Comparison of ENCODE assay signal across 27 cellular contexts in the genomic region with DNA sequence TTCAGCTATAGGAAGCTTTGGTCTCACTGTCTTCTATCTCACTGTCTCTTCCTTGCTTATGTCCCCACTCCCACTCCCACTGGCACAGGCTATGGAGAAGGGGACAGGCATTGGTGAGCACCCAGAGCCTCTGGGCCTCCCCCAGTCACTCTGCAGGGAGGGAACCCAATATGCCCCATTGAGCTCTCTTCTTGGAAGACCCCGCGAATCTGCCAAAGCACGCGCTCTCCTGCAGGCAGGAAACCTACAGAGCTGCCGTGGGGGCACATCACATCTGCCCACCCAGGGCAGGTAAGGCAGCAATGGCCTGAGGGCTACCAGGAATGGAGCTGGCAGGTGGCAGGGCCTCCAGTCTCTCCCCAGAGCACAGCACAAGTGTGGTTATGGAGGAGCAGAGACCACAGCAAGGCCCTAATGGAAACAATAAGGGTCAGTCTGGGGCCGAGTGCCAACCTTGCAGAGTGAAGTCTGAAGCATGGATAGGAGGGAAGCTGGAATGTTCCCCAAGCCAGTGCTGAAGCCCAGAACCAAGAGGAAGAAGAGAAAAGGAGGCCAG.
"Had no signal": no experiment of that assay in that cellular context is flagged by ENCODE, and none has a peak within 500 bp of the region (broad histone marks: within the 10 kb centered on the region; RNA-seq: fewer than 3 reads in every experiment).

No MANE protein-coding gene starts in this region.

- ATAC-seq: mucosa of descending colon; naive thymus-derived CD4-positive, alpha-beta T cell; natural killer cell treated with Interleukin-12 subunit alpha and Interleukin-12 subunit beta and Interleukin-15 and Interleukin-18, amount 100 ng/mL, for 72 hours; right cardiac atrium; sciatic nerve; stimulated activated naive B cell treated with anti-CD40 and anti-IgM and Interleukin-4, amounts not matched to agents 10 μg/mL and 1 μg/mL and 100 μg/mL, for 72 hours; stimulated activated naive CD8-positive, alpha-beta T cell treated with anti-CD3 and anti-CD28 coated beads, Interleukin-15, Interleukin-2, amounts not matched to agents 100 U/mL and 50 U/mL, for 24 hours had no signal

- H3K27me3 ChIP-seq: ovary, stomach, testis, thyroid gland, transverse colon, upper lobe of left lung, vagina had no signal

- H3K27ac Mint-ChIP-seq: immature natural killer cell; memory B cell; naive thymus-derived CD4-positive, alpha-beta T cell; natural killer cell treated with Interleukin-12 subunit alpha and Interleukin-12 subunit beta and Interleukin-15 and Interleukin-18, amount 100 ng/mL, for 72 hours; stimulated activated naive B cell treated with anti-CD40 and anti-IgM and Interleukin-4, amounts not matched to agents 10 μg/mL and 1 μg/mL and 100 μg/mL, for 72 hours had no signal

- H3K4me1 Mint-ChIP-seq: immature natural killer cell; memory B cell; naive thymus-derived CD4-positive, alpha-beta T cell had no signal

- H3K27ac ChIP-seq: left ventricle myocardium inferior, ovary, prostate gland, skin epidermis, stomach, testis, thyroid gland, transverse colon, upper lobe of left lung, vagina had no signal

- H3K36me3 Mint-ChIP-seq: immature natural killer cell; memory B cell; naive thymus-derived CD4-positive, alpha-beta T cell; natural killer cell treated with Interleukin-12 subunit alpha and Interleukin-12 subunit beta and Interleukin-15 and Interleukin-18, amount 100 ng/mL, for 72 hours; stimulated activated naive B cell treated with anti-CD40 and anti-IgM and Interleukin-4, amounts not matched to agents 10 μg/mL and 1 μg/mL and 100 μg/mL, for 72 hours had no signal

- H3K9me3 ChIP-seq: left ventricle myocardium inferior, mucosa of descending colon, ovary, prostate gland, stomach, testis, thyroid gland, transverse colon, upper lobe of left lung, vagina had no signal

- H3K4me3 ChIP-seq: left ventricle myocardium inferior, mucosa of descending colon, ovary, prostate gland, skin epidermis, stomach, testis, thyroid gland, transverse colon, upper lobe of left lung, vagina had no signal

- H3K9me3 Mint-ChIP-seq: immature natural killer cell; memory B cell; natural killer cell treated with Interleukin-12 subunit alpha and Interleukin-12 subunit beta and Interleukin-15 and Interleukin-18, amount 100 ng/mL, for 72 hours had no signal

- H3K27me3 Mint-ChIP-seq: memory B cell; natural killer cell treated with Interleukin-12 subunit alpha and Interleukin-12 subunit beta and Interleukin-15 and Interleukin-18, amount 100 ng/mL, for 72 hours; stimulated activated naive B cell treated with anti-CD40 and anti-IgM and Interleukin-4, amounts not matched to agents 10 μg/mL and 1 μg/mL and 100 μg/mL, for 72 hours had no signal

- H3K4me1 ChIP-seq: left ventricle myocardium inferior, prostate gland, stomach, testis, thyroid gland, transverse colon, upper lobe of left lung, vagina had no signal

- DNase-seq: hippocampal formation; immature natural killer cell; left ventricle myocardium inferior; midbrain; mucosa of descending colon; naive thymus-derived CD4-positive, alpha-beta T cell; occipital lobe; ovary; retina; right cardiac atrium; stimulated activated CD4-positive, alpha-beta T cell treated with anti-CD3 and anti-CD28 coated beads, Interleukin-12 subunit alpha, Interleukin-12 subunit beta, amount 100 ng/mL, for 4 hours; stimulated activated CD4-positive, alpha-beta T cell treated with anti-CD3 and anti-CD28 coated beads, Interleukin-15, amount 100 ng/mL, for 24 hours; stimulated activated CD4-positive, alpha-beta T cell treated with anti-CD3 and anti-CD28 coated beads, Interleukin-2, amount 100 ng/mL, for 24 hours; stimulated activated CD4-positive, alpha-beta T cell treated with anti-CD3 and anti-CD28 coated beads, Interleukin-4, amount 100 ng/mL, for 1 hour; stimulated activated naive B cell treated with anti-CD40 and anti-IgM and Interleukin-4, amounts not matched to agents 10 μg/mL and 1 μg/mL and 100 μg/mL, for 72 hours; stimulated activated naive CD8-positive, alpha-beta T cell treated with anti-CD3 and anti-CD28 coated beads, Interleukin-15, Interleukin-2, amounts not matched to agents 100 U/mL and 50 U/mL, for 24 hours; stomach; testis; thyroid gland; transverse colon; upper lobe of left lung had no signal

- H3K4me3 Mint-ChIP-seq: immature natural killer cell; memory B cell; naive thymus-derived CD4-positive, alpha-beta T cell; natural killer cell treated with Interleukin-12 subunit alpha and Interleukin-12 subunit beta and Interleukin-15 and Interleukin-18, amount 100 ng/mL, for 72 hours; stimulated activated naive B cell treated with anti-CD40 and anti-IgM and Interleukin-4, amounts not matched to agents 10 μg/mL and 1 μg/mL and 100 μg/mL, for 72 hours had no signal

- H3K36me3 ChIP-seq: left ventricle myocardium inferior, ovary, prostate gland, stomach, thyroid gland, transverse colon, upper lobe of left lung, vagina had no signal
